Comparison of ENCODE assay signal across 11 cellular contexts in genomic region chr5:114339108-114339507, GRCh38. TPM values are rescaled to one million over a fixed set of nuclear protein-coding genes. Genes with fewer than 3 reads are reported as not detected.
"Had no signal": no experiment of that assay in that cellular context is flagged by ENCODE, and none has a peak within 500 bp of the region (broad histone marks: within the 10 kb centered on the region; RNA-seq: fewer than 3 reads in every experiment).

No MANE protein-coding gene starts in this region.

- H3K9me3 ChIP-seq: HAP-1 had no signal

- H3K4me2 ChIP-seq: GM23338 had no signal

- ATAC-seq: GM23338, HCT116 had no signal

- H3K9ac ChIP-seq: GM23248 had no signal

- H3K36me3 ChIP-seq: HAP-1 had no signal

- H2AFZ ChIP-seq: GM23248, GM23338 had no signal

- H3K4me3 ChIP-seq: GM23248, GM23338, HAP-1 had no signal

- H3K4me1 ChIP-seq: HAP-1 had no signal

- FAIRE-seq: H1, H54 had no signal

- H3K27ac ChIP-seq: GM23248 had no signal

- DNase-seq: GM23248, GOT3, H7, H9, HCEC 1CT, HFFc6 had no signal

RNA-seq across cellular contexts. Expression of gene KCNN2, which starts 22.8 kb away (rescaled TPM):
- total RNA-seq: GM23248 had no signal
- polyA plus RNA-seq: GM23248 had no signal
